Comparison of ENCODE assay signal across 17 cellular contexts in the genomic region with DNA sequence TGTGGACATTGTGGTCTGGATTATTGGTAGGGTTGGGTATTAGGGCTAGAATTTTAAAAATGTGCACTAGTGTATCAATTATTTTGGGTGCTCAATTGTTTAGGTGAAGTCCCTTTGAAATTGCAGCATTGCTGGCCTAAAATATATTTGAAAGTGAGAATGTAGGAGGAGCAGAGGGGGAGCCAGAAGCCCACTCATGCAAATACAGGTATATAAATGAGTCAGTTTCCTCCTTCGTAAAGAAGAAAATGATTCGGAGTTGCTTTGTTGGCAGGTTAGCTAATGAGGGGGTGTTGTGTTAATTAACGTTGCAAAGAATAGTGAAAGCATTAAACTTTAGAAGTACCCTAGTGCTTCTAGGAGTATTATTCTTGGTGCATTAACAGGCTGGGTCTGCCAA.
A peak's percentile ranks its signal among the peaks of the same experiment; 100 is the strongest.
DNase-seq lines count a peak whose midpoint lies in the region; ATAC-seq and TF ChIP-seq lines count a peak whose summit lies in the region.
"Had no signal": no experiment of that assay in that cellular context is flagged by ENCODE, and none has a peak within 500 bp of the region (broad histone marks: within the 10 kb centered on the region; RNA-seq: fewer than 3 reads in every experiment).

No MANE protein-coding gene starts in this region.

- peak; percentile 94 for ATAC-seq in GM18909 (IDR thresholded peaks at IDR 0.05; ENCODE audit: poor library complexity, unreplicated experiment)
- ATAC-seq in GM21576 (IDR thresholded peaks at IDR 0.05; ENCODE audit: unreplicated experiment) = peak; percentile 93
- ATAC-seq in HG03066 (IDR thresholded peaks at IDR 0.05; ENCODE audit: low read depth, unreplicated experiment) = peak; percentile 88
- ATAC-seq: natural killer cell treated with Interleukin-12 subunit alpha and Interleukin-12 subunit beta and Interleukin-15 and Interleukin-18, amount 100 ng/mL, for 72 hours; T-cell; upper lobe of right lung had no signal

- H3K36me3 ChIP-seq in colonic mucosa = no peaks in the 10 kb centered on the region
- no peaks in the 10 kb centered on the region for H3K36me3 ChIP-seq in smooth muscle cell (ENCODE audit: low read depth)
- H3K36me3 ChIP-seq: upper lobe of right lung had no signal

- H3K9ac ChIP-seq in colonic mucosa (ENCODE audit: low read depth in 2 of 2, low read length in 2 of 2) (no peak overlapping the region), smooth muscle cell (ENCODE audit: low read depth) (no peak overlapping the region)
- H3K9ac ChIP-seq: GM23248 had no signal

- H3K27ac ChIP-seq in colonic mucosa (no peak overlapping the region), smooth muscle cell (ENCODE audit: low read depth) (no peak overlapping the region)
- H3K27ac ChIP-seq: GM23248, upper lobe of right lung had no signal

- WGBS in smooth muscle cell (ENCODE audit: low lambda C conversion rate) = 76% methylated on average over 3 of the region's 3 CpGs

- H3K27me3 ChIP-seq in colonic mucosa (no peaks in the 10 kb centered on the region), smooth muscle cell (ENCODE audit: low read depth) (no peaks in the 10 kb centered on the region)
- H3K27me3 ChIP-seq: upper lobe of right lung had no signal

- H3K9me3 ChIP-seq in colonic mucosa (no peaks in the 10 kb centered on the region), smooth muscle cell (replicated peaks; ENCODE audit: low read depth) (no peaks in the 10 kb centered on the region)
- H3K9me3 ChIP-seq: upper lobe of right lung had no signal

- no peaks in the 10 kb centered on the region for H3K36me3 Mint-ChIP-seq in endothelial cell (ENCODE audit: low read depth, unreplicated experiment)
- H3K36me3 Mint-ChIP-seq: IgD-negative memory B cell; natural killer cell treated with Interleukin-12 subunit alpha and Interleukin-12 subunit beta and Interleukin-15 and Interleukin-18, amount 100 ng/mL, for 72 hours; T-cell had no signal

- H3K4me1 ChIP-seq in colonic mucosa = no peaks in the 10 kb centered on the region
- H3K4me1 ChIP-seq in smooth muscle cell (ENCODE audit: low read depth) = peaks cover 30% of the 10 kb centered on the region
- H3K4me1 ChIP-seq: upper lobe of right lung had no signal

- H4K20me1 ChIP-seq in smooth muscle cell (ENCODE audit: low read depth) = no peaks in the 10 kb centered on the region

- H3K4me1 Mint-ChIP-seq in endothelial cell (ENCODE audit: unreplicated experiment) = peaks cover 4% of the 10 kb centered on the region
- H3K4me1 Mint-ChIP-seq: IgD-negative memory B cell, T-cell had no signal

- TF ChIP-seq CTCF in endothelial cell (IDR thresholded peaks at IDR 0.05; ENCODE audit: unreplicated experiment) = no peak
- TF ChIP-seq CTCF in colonic mucosa (IDR thresholded peaks at IDR 0.05) = no peak
- TF ChIP-seq CTCF in smooth muscle cell (IDR thresholded peaks at IDR 0.05; ENCODE audit: borderline replicate concordance, insufficient read depth, poor library complexity, severe bottlenecking) = no peak

- H3K4me3 Mint-ChIP-seq in endothelial cell (ENCODE audit: unreplicated experiment) = no peak overlapping the region
- H3K4me3 Mint-ChIP-seq: IgD-negative memory B cell; natural killer cell treated with Interleukin-12 subunit alpha and Interleukin-12 subunit beta and Interleukin-15 and Interleukin-18, amount 100 ng/mL, for 72 hours; T-cell had no signal

- intact Hi-C loops in colonic mucosa (cut with DNase I) = no loop called here

- H3K9me3 Mint-ChIP-seq in endothelial cell (ENCODE audit: unreplicated experiment) = no peaks in the 10 kb centered on the region
- H3K9me3 Mint-ChIP-seq: natural killer cell treated with Interleukin-12 subunit alpha and Interleukin-12 subunit beta and Interleukin-15 and Interleukin-18, amount 100 ng/mL, for 72 hours; T-cell had no signal

- no peaks in the 10 kb centered on the region for H3K27me3 Mint-ChIP-seq in endothelial cell (ENCODE audit: unreplicated experiment)
- H3K27me3 Mint-ChIP-seq: natural killer cell treated with Interleukin-12 subunit alpha and Interleukin-12 subunit beta and Interleukin-15 and Interleukin-18, amount 100 ng/mL, for 72 hours; T-cell had no signal

- H3F3A ChIP-seq in smooth muscle cell (ENCODE audit: low read depth) = peaks cover 13% of the 10 kb centered on the region

- H2AFZ ChIP-seq in smooth muscle cell (ENCODE audit: low read depth) = no peak overlapping the region
- H2AFZ ChIP-seq: GM23248 had no signal

- H3K79me2 ChIP-seq in smooth muscle cell (ENCODE audit: low read depth) = no peaks in the 10 kb centered on the region

- peak; percentile 73 for DNase-seq in putamen (ENCODE audit: low spot score)
- DNase-seq in endothelial cell (ENCODE audit: low spot score) = no peak
- DNase-seq in colonic mucosa = no peak
- no peak for DNase-seq in smooth muscle cell (lab: John Stamatoyannopoulos, UW; ENCODE audit: unreplicated experiment)
- DNase-seq: activated CD4-positive, alpha-beta T cell treated with anti-CD3 and anti-CD28 coated beads, Interleukin-2, amount 50 U/mL, for 4 hours; activated naive CD4-positive, alpha-beta T cell treated with Interleukin-2 at 50 U/mL for 16 hours; cortex of kidney; foreskin fibroblast; GM23248; NCI-H1436 treated with DMSO at 0.1 percent for 48 hours; T-cell; upper lobe of right lung had no signal

- no peak overlapping the region for H3K4me2 ChIP-seq in smooth muscle cell

- no peak overlapping the region for H3K27ac Mint-ChIP-seq in endothelial cell (ENCODE audit: unreplicated experiment)
- H3K27ac Mint-ChIP-seq: IgD-negative memory B cell; natural killer cell treated with Interleukin-12 subunit alpha and Interleukin-12 subunit beta and Interleukin-15 and Interleukin-18, amount 100 ng/mL, for 72 hours; T-cell had no signal

- H3K4me3 ChIP-seq in colonic mucosa (no peak overlapping the region), smooth muscle cell (no peak overlapping the region)
- H3K4me3 ChIP-seq: GM23248, upper lobe of right lung had no signal
